ENCODE assay signal across 3 cellular contexts in genomic region chr20:62961310-62961783, GRCh38.
TF ChIP-seq lines count a peak whose summit lies in the region.

No MANE protein-coding gene starts in this region.

TF ChIP-seq in SK-N-SH, 30 proteins besides CTCF, POLR2A, EP300 and RAD21:
- TF ChIP-seq, protein P1, sequence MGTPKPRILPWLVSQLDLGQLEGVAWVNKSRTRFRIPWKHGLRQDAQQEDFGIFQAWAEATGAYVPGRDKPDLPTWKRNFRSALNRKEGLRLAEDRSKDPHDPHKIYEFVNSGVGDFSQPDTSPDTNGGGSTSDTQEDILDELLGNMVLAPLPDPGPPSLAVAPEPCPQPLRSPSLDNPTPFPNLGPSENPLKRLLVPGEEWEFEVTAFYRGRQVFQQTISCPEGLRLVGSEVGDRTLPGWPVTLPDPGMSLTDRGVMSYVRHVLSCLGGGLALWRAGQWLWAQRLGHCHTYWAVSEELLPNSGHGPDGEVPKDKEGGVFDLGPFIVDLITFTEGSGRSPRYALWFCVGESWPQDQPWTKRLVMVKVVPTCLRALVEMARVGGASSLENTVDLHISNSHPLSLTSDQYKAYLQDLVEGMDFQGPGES (IDR thresholded peaks at IDR 0.05; ENCODE audit: low read depth, low read length): no peak
- no peak for TF ChIP-seq ELF1 (IDR thresholded peaks at IDR 0.05)
- no peak for TF ChIP-seq JUND (IDR thresholded peaks at IDR 0.05)
- TF ChIP-seq SMC3 (IDR thresholded peaks at IDR 0.05; ENCODE audit: low read depth, low read length): no peak
- TF ChIP-seq NFIC (IDR thresholded peaks at IDR 0.05; ENCODE audit: borderline replicate concordance): no peak

TF ChIP-seq in SK-N-SH treated with all-trans-retinoic acid at 6 μM for 48 hours, 23 proteins besides CTCF, POLR2A, EP300 and RAD21:
- no peak for TF ChIP-seq CREB5 (CRISPR knock-in tag; IDR thresholded peaks at IDR 0.05; ENCODE audit: low read depth)
- TF ChIP-seq BACH2 (CRISPR knock-in tag; IDR thresholded peaks at IDR 0.05; ENCODE audit: borderline replicate concordance): no peak
- TF ChIP-seq RARB (CRISPR knock-in tag; IDR thresholded peaks at IDR 0.05): no peak
- no peak for TF ChIP-seq TCF4 (CRISPR knock-in tag; IDR thresholded peaks at IDR 0.05; ENCODE audit: borderline replicate concordance)
- no peak for TF ChIP-seq SNAI2 (CRISPR knock-in tag; IDR thresholded peaks at IDR 0.05)
- TF ChIP-seq TOX (CRISPR knock-in tag; IDR thresholded peaks at IDR 0.05; ENCODE audit: borderline replicate concordance): no peak
- TF ChIP-seq ARNTL (CRISPR knock-in tag; IDR thresholded peaks at IDR 0.05; ENCODE audit: borderline replicate concordance, low read depth): no peak
- TF ChIP-seq ZNF565 (CRISPR knock-in tag; conservative IDR thresholded peaks at IDR 0.05; ENCODE audit: low read depth): no peak
- TF ChIP-seq ZFP3 (CRISPR knock-in tag; IDR thresholded peaks at IDR 0.05): no peak
- no peak for TF ChIP-seq ZNF8 (CRISPR knock-in tag; IDR thresholded peaks at IDR 0.05)
- TF ChIP-seq TSHZ2 (CRISPR knock-in tag; IDR thresholded peaks at IDR 0.05): no peak
- TF ChIP-seq GLIS3 (CRISPR knock-in tag; IDR thresholded peaks at IDR 0.05): no peak
- TF ChIP-seq, protein P2, sequence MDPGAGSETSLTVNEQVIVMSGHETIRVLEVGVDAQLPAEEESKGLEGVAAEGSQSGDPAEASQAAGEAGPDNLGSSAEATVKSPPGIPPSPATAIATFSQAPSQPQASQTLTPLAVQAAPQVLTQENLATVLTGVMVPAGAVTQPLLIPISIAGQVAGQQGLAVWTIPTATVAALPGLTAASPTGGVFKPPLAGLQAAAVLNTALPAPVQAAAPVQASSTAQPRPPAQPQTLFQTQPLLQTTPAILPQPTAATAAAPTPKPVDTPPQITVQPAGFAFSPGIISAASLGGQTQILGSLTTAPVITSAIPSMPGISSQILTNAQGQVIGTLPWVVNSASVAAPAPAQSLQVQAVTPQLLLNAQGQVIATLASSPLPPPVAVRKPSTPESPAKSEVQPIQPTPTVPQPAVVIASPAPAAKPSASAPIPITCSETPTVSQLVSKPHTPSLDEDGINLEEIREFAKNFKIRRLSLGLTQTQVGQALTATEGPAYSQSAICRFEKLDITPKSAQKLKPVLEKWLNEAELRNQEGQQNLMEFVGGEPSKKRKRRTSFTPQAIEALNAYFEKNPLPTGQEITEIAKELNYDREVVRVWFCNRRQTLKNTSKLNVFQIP (CRISPR knock-in tag; IDR thresholded peaks at IDR 0.05; ENCODE audit: borderline replicate concordance, low read depth): no peak
- TF ChIP-seq ZC3H10 (CRISPR knock-in tag; IDR thresholded peaks at IDR 0.05): no peak

TF ChIP-seq in H1, 55 proteins besides CTCF, POLR2A, EP300 and RAD21:
- TF ChIP-seq PHF8 (conservative IDR thresholded peaks at IDR 0.05; ENCODE audit: low read depth, low read length) (0 out of 2 replicates have a peak, but pooled peaks have one; percentile 29), JUND (IDR thresholded peaks at IDR 0.05; ENCODE audit: low read length) (no peak)
